In genomic region chr15:48637639-48638038, GRCh38 we compare ENCODE assay signal across 27 cellular contexts.
"Had no signal": no experiment of that assay in that cellular context is flagged by ENCODE, and none has a peak within 500 bp of the region (broad histone marks: within the 10 kb centered on the region; RNA-seq: fewer than 3 reads in every experiment).

No MANE protein-coding gene starts in this region.

- H3K27ac Mint-ChIP-seq: activated CD8-positive, alpha-beta T cell treated with anti-CD3 and anti-CD28 coated beads for 36 hours; activated naive CD8-positive, alpha-beta T cell treated with anti-CD3 and anti-CD28 coated beads, Interleukin-2, amount 10 ng/mL, durations not matched to agents 7 days and 5 days; activated T-cell treated with anti-CD3 and anti-CD28 coated beads, Interleukin-2, amount 50 U/mL, for 72 hours; T-helper 17 cell had no signal

- H3K4me3 ChIP-seq: adrenal gland, MG63, Peyer's patch had no signal

- H3K27me3 ChIP-seq: adrenal gland, MG63, Peyer's patch had no signal

- H3K27me3 Mint-ChIP-seq: activated CD8-positive, alpha-beta T cell treated with anti-CD3 and anti-CD28 coated beads for 36 hours had no signal

- H3K27ac ChIP-seq: adrenal gland, Peyer's patch, WERI-Rb-1 had no signal

- H3K36me3 ChIP-seq: adrenal gland, Peyer's patch, WERI-Rb-1 had no signal

- ATAC-seq: activated CD4-positive, CD25-positive, alpha-beta regulatory T cell treated with anti-CD3 and anti-CD28 coated beads, Interleukin-2, amount 50 U/mL, for 24 hours; activated CD8-positive, alpha-beta T cell treated with anti-CD3 and anti-CD28 coated beads for 36 hours; activated T-cell treated with anti-CD3 and anti-CD28 coated beads, Interleukin-2, amount 50 U/mL, for 72 hours; T-helper 17 cell had no signal

- DNase-seq: activated CD4-positive, alpha-beta T cell treated with anti-CD3 and anti-CD28 coated beads for 4 hours; activated CD8-positive, alpha-beta memory T cell treated with anti-CD3 and anti-CD28 coated beads, Interleukin-2, amount 50 U/mL, for 4 hours; activated CD8-positive, alpha-beta T cell treated with anti-CD3 and anti-CD28 coated beads for 36 hours; activated naive CD4-positive, alpha-beta T cell treated with anti-CD3 and anti-CD28 coated beads, Interleukin-2, amount 50 U/mL, for 16 hours; activated naive CD8-positive, alpha-beta T cell treated with anti-CD3 and anti-CD28 coated beads, Interleukin-2, amount 10 ng/mL, durations not matched to agents 7 days and 5 days; activated T-cell treated with anti-CD3 and anti-CD28 coated beads, Interleukin-2, amount 50 U/mL, for 72 hours; adrenal gland; anterior cingulate cortex; central memory CD4-positive, alpha-beta T cell; KG1; MG63; MV-4-11; NCI-H1092 treated with DMSO at 0.1 percent for 48 hours; NCI-H1436; NCI-H1694 treated with DMSO at 0.1 percent for 48 hours; NCI-H2029 treated with DMSO at 0.1 percent for 48 hours; NCI-H345; NCI-H510A; NCI-H69; NK-92 treated with Interleukin-12 subunit alpha and Interleukin-12 subunit beta, amount 100 ng/mL, for 24 hours; Peyer's patch; SHP77; T-helper 17 cell; T-helper 9 cell; WERI-Rb-1 had no signal

- FAIRE-seq: bronchial epithelial cell had no signal

- H3K4me1 ChIP-seq: Peyer's patch had no signal

- H3K9me3 ChIP-seq: adrenal gland, MG63, Peyer's patch had no signal

- H3K9me3 Mint-ChIP-seq: activated CD8-positive, alpha-beta T cell treated with anti-CD3 and anti-CD28 coated beads for 36 hours; activated naive CD8-positive, alpha-beta T cell treated with anti-CD3 and anti-CD28 coated beads, Interleukin-2, amount 10 ng/mL, durations not matched to agents 7 days and 5 days; activated T-cell treated with anti-CD3 and anti-CD28 coated beads, Interleukin-2, amount 50 U/mL, for 72 hours had no signal

- H3K36me3 Mint-ChIP-seq: activated naive CD8-positive, alpha-beta T cell treated with anti-CD3 and anti-CD28 coated beads, Interleukin-2, amount 10 ng/mL, durations not matched to agents 7 days and 5 days had no signal

- H3K4me3 Mint-ChIP-seq: activated CD8-positive, alpha-beta T cell treated with anti-CD3 and anti-CD28 coated beads for 36 hours; activated naive CD8-positive, alpha-beta T cell treated with anti-CD3 and anti-CD28 coated beads, Interleukin-2, amount 10 ng/mL, durations not matched to agents 7 days and 5 days; activated T-cell treated with anti-CD3 and anti-CD28 coated beads, Interleukin-2, amount 50 U/mL, for 72 hours; T-helper 17 cell had no signal
